8 cellular contexts compared by ENCODE assay signal in genomic region chr1:109213824-109214693, GRCh38. TPM values are rescaled to one million over a fixed set of nuclear protein-coding genes. Genes with fewer than 3 reads are reported as not detected.
DNase-seq lines count a peak whose midpoint lies in the region; ATAC-seq and TF ChIP-seq lines count a peak whose summit lies in the region.

A gene with protein sequence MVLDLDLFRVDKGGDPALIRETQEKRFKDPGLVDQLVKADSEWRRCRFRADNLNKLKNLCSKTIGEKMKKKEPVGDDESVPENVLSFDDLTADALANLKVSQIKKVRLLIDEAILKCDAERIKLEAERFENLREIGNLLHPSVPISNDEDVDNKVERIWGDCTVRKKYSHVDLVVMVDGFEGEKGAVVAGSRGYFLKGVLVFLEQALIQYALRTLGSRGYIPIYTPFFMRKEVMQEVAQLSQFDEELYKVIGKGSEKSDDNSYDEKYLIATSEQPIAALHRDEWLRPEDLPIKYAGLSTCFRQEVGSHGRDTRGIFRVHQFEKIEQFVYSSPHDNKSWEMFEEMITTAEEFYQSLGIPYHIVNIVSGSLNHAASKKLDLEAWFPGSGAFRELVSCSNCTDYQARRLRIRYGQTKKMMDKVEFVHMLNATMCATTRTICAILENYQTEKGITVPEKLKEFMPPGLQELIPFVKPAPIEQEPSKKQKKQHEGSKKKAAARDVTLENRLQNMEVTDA (plus strand): TSS chr1:109213918. CDS start chr1:109213993, 75 bp downstream.

- WGBS in right cardiac atrium, result under 1% methylated on average over 64 of the region's 64 CpGs

- peak within 1 kb of the TSS; percentile 92 for H3K27ac Mint-ChIP-seq in T-helper 2 cell treated with Interferon-gamma antibody and Interleukin-4, amounts not matched to agents 5 μg/mL and 100 μg/mL, for 36 hours

- peak; percentile 89 for DNase-seq in NCI-H146 (lab: John Stamatoyannopoulos, UW)
- DNase-seq in T-helper 2 cell treated with Interferon-gamma antibody and Interleukin-4, amounts not matched to agents 5 μg/mL and 100 μg/mL, for 36 hours (ENCODE audit: low spot score), result peak; percentile 90
- peak in 57 of 58 donors; percentile 63 to 92 (median 84) for DNase-seq in anterior cingulate cortex (lab: John Stamatoyannopoulos, UW)
- DNase-seq in right cardiac atrium, result peak; percentile 90 to 96 (median 95)
- DNase-seq in vagina (ENCODE audit: extremely low spot score in 2 of 2), result peak in 1 of 2 donors; percentile 94

- H3K36me3 Mint-ChIP-seq in T-helper 2 cell treated with Interferon-gamma antibody and Interleukin-4, amounts not matched to agents 5 μg/mL and 100 μg/mL, for 36 hours (ENCODE audit: low read depth), result peaks cover 35% of the 10 kb centered on the region

- peak within 1 kb of the TSS; percentile 99 for H3K4me3 Mint-ChIP-seq in T-helper 2 cell treated with Interferon-gamma antibody and Interleukin-4, amounts not matched to agents 5 μg/mL and 100 μg/mL, for 36 hours

- H3K9ac ChIP-seq in rectal smooth muscle tissue (ENCODE audit: low read length), result peak within 1 kb of the TSS; percentile 70

- no peaks in the 10 kb centered on the region for H3K4me1 ChIP-seq in right cardiac atrium (ENCODE audit: control insufficient read depth, insufficient read depth, low read length)
- peaks cover 11% of the 10 kb centered on the region for H3K4me1 ChIP-seq in rectal smooth muscle tissue (ENCODE audit: control insufficient read depth, insufficient read depth, low read length)
- H3K4me1 ChIP-seq in vagina, result peaks cover 32% of the 10 kb centered on the region

- H3K36me3 ChIP-seq in rectal smooth muscle tissue (ENCODE audit: control insufficient read depth, insufficient read depth, low read length), result no peaks in the 10 kb centered on the region
- H3K36me3 ChIP-seq in vagina, result no peaks in the 10 kb centered on the region

- no peak for TF ChIP-seq CTCF in vagina (IDR thresholded peaks at IDR 0.05)

- ATAC-seq in GM18498 (IDR thresholded peaks at IDR 0.05; ENCODE audit: unreplicated experiment), result peak; percentile 89
- peak; percentile 81 for ATAC-seq in HG02852 (IDR thresholded peaks at IDR 0.05; ENCODE audit: unreplicated experiment)
- peak; percentile 96 for ATAC-seq in right cardiac atrium

- H3K4me3 ChIP-seq in right cardiac atrium (ENCODE audit: low read length) (peak within 1 kb of the TSS; percentile 77), rectal smooth muscle tissue (ENCODE audit: low read length) (peak within 1 kb of the TSS; percentile 88), vagina (peak within 1 kb of the TSS; percentile 78 to 91)

- peaks cover 3% of the 10 kb centered on the region for H3K27me3 Mint-ChIP-seq in T-helper 2 cell treated with Interferon-gamma antibody and Interleukin-4, amounts not matched to agents 5 μg/mL and 100 μg/mL, for 36 hours (ENCODE audit: low read depth)

- H3K27me3 ChIP-seq in right cardiac atrium (ENCODE audit: control insufficient read depth, insufficient read depth), result no peaks in the 10 kb centered on the region
- H3K27me3 ChIP-seq in rectal smooth muscle tissue (ENCODE audit: control insufficient read depth, insufficient read depth, low read length), result no peaks in the 10 kb centered on the region
- H3K27me3 ChIP-seq in vagina, result no peaks in the 10 kb centered on the region

- intact Hi-C loops in right cardiac atrium (cut with DNase I), result no loop called here
- intact Hi-C loops in vagina (cut with DNase I), result loop anchor here (5.0 kb wide), 1 partner anchor 112 kb away; no protein-coding TSS in a partner anchor

- H3K27ac ChIP-seq in right cardiac atrium (ENCODE audit: low read length) (peak within 1 kb of the TSS; percentile 89), rectal smooth muscle tissue (ENCODE audit: low read depth, low read length) (peak within 1 kb of the TSS; percentile 82), vagina (peak within 1 kb of the TSS; percentile 93)

- peak in 1 of 2 donors; percentile 95 for TF ChIP-seq POLR2A in vagina (IDR thresholded peaks at IDR 0.05)

- no peaks in the 10 kb centered on the region for H3K9me3 ChIP-seq in right cardiac atrium (ENCODE audit: control insufficient read depth, low read length)
- H3K9me3 ChIP-seq in vagina, result no peaks in the 10 kb centered on the region

- peaks cover 31% of the 10 kb centered on the region for H3K4me1 Mint-ChIP-seq in T-helper 2 cell treated with Interferon-gamma antibody and Interleukin-4, amounts not matched to agents 5 μg/mL and 100 μg/mL, for 36 hours (ENCODE audit: low read depth)

- peaks cover 3% of the 10 kb centered on the region for H3K9me3 Mint-ChIP-seq in T-helper 2 cell treated with Interferon-gamma antibody and Interleukin-4, amounts not matched to agents 5 μg/mL and 100 μg/mL, for 36 hours

RNA-seq across cellular contexts. Expression of the gene that starts here (rescaled TPM):
- total RNA-seq in right cardiac atrium, result 100 to 1,000 TPM; 123 to 146 (median 135) TPM
- polyA plus RNA-seq in right cardiac atrium, result 84.5 TPM
- 135 TPM for total RNA-seq in vagina
